2 cellular contexts compared by ENCODE assay signal in genomic region chr20:23534801-23535593, GRCh38.
TF ChIP-seq lines count a peak whose summit lies in the region.

No MANE protein-coding gene starts in this region.

TF ChIP-seq in GM12878, 131 proteins besides CTCF, POLR2A, EP300 and RAD21:
- TF ChIP-seq BCL3 (IDR thresholded peaks at IDR 0.05; ENCODE audit: borderline replicate concordance, insufficient read depth, low read depth, low read length, poor library complexity, severe bottlenecking) (peak; percentile 41), NFIC (IDR thresholded peaks at IDR 0.05; ENCODE audit: low read depth, low read length) (no peak)
TF ChIP-seq in GM12878: peak in this region for 1.

TF ChIP-seq in HepG2, 621 proteins besides CTCF, POLR2A, EP300 and RAD21:
- TF ChIP-seq ZHX1 (CRISPR knock-in tag; IDR thresholded peaks at IDR 0.05; ENCODE audit: low read depth) (no peak), ISX (CRISPR knock-in tag; conservative IDR thresholded peaks at IDR 0.05) (no peak), HNRNPLL (IDR thresholded peaks at IDR 0.05; ENCODE audit: low read depth, low read length, poor library complexity, severe bottlenecking) (peak; percentile 14), MYC (CRISPR knock-in tag; IDR thresholded peaks at IDR 0.05; ENCODE audit: borderline replicate concordance) (no peak), HIVEP1 (CRISPR knock-in tag; IDR thresholded peaks at IDR 0.05) (no peak), ZNF460 (CRISPR knock-in tag; IDR thresholded peaks at IDR 0.05; ENCODE audit: borderline replicate concordance) (no peak)
